Comparison of ENCODE assay signal across 8 cellular contexts in the genomic region with DNA sequence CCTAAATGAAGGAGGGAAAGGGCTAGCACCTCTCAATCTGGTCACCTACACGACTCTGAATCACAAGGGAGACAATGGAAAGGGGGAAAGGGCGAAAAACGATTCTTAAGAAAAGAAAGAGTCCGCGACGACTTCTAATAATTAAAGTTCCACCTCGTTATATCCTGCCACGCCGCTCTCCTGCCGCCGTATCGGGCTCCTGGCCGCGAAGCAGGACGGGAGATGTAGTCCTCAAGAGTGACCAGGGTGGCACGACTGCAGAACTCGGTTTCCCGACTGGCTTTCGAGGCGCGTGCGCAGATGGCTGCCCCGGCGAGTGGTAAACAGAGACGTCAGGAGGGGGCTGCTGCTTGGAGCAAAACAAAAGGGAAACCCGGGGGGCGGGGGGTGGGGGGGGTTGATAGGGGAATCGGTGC. TPM values are rescaled to one million over a fixed set of nuclear protein-coding genes. Genes with fewer than 3 reads are reported as not detected.
DNase-seq lines count a peak whose midpoint lies in the region; ATAC-seq, FAIRE-seq and TF ChIP-seq lines count a peak whose summit lies in the region.

A gene with protein sequence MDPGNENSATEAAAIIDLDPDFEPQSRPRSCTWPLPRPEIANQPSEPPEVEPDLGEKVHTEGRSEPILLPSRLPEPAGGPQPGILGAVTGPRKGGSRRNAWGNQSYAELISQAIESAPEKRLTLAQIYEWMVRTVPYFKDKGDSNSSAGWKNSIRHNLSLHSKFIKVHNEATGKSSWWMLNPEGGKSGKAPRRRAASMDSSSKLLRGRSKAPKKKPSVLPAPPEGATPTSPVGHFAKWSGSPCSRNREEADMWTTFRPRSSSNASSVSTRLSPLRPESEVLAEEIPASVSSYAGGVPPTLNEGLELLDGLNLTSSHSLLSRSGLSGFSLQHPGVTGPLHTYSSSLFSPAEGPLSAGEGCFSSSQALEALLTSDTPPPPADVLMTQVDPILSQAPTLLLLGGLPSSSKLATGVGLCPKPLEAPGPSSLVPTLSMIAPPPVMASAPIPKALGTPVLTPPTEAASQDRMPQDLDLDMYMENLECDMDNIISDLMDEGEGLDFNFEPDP (plus strand): TSS at position 297 of the 416 bp plus-strand sequence. CDS start 678 bp downstream, outside the sequence.

- no peak for DNase-seq in AG04449 (ENCODE audit: low read depth, low spot score)
- peak; percentile 91 for DNase-seq in NCI-H345 (lab: John Stamatoyannopoulos, UW)
- DNase-seq in activated CD4-positive, CD25-positive, alpha-beta regulatory T cell (lab: John Stamatoyannopoulos, UW): peak; percentile 56 to 72 (median 68)
- DNase-seq in central memory CD4-positive, alpha-beta T cell: peak; percentile 87
- DNase-seq in kidney: peak; percentile 95
- DNase-seq in stimulated activated CD4-positive, alpha-beta T cell treated with anti-CD3 and anti-CD28 coated beads, Interleukin-15, amount 100 ng/mL, for 1 hour (ENCODE audit: low read depth in 1 of 2, low spot score in 1 of 2): peak; percentile 70 to 76

- peak within 1 kb of the TSS; percentile 48 to 71 for H3K9ac ChIP-seq in kidney (ENCODE audit: low read length in 2 of 2)

- CTCF ChIA-PET in AG04449 (lab: Yijun Ruan, JAX): interaction anchor here (0.7 to 1.3 kb wide), 2 partner anchors 9 to 11 kb away, joined by 3 read pairs; no protein-coding TSS in a partner anchor

- intact Hi-C loops in kidney (cut with DNase I): no loop called here

- peak; percentile 83 for ATAC-seq in GM18909 (IDR thresholded peaks at IDR 0.05; ENCODE audit: poor library complexity, unreplicated experiment)
- peak; percentile 86 for ATAC-seq in HG03196 (IDR thresholded peaks at IDR 0.05; ENCODE audit: unreplicated experiment)

- no peaks in the 10 kb centered on the region for H3K9me3 ChIP-seq in kidney (ENCODE audit: control insufficient read depth in 1 of 2, low read length in 2 of 2)

- peaks cover 0 to 2% of the 10 kb centered on the region in 2 donors for H3K4me1 ChIP-seq in kidney (ENCODE audit: control insufficient read depth in 1 of 2, insufficient read depth in 1 of 2, low read depth in 1 of 2, low read length in 2 of 2)

- peak within 1 kb of the TSS; percentile 64 for H3K4me3 ChIP-seq in AG04449 (ENCODE audit: low read depth, low read length)
- peak within 1 kb of the TSS; percentile 79 to 90 for H3K4me3 ChIP-seq in kidney (ENCODE audit: low read length in 2 of 2)

- no peak for TF ChIP-seq CTCF in AG04449 (IDR thresholded peaks at IDR 0.05; ENCODE audit: insufficient read depth, low read length, missing control alignments)
- no peak for TF ChIP-seq CTCF in kidney (IDR thresholded peaks at IDR 0.05; ENCODE audit: borderline replicate concordance, extremely low read depth, insufficient read depth)

- H3K36me3 ChIP-seq in kidney (ENCODE audit: control insufficient read depth in 1 of 2, insufficient read depth in 2 of 2, low read length in 2 of 2): no peaks in the 10 kb centered on the region

- FAIRE-seq in kidney (lab: Jason Lieb, UNC): no peak

- POLR2A ChIA-PET in AG04449 (lab: Yijun Ruan, JAX): no interaction called here

- H3K27ac ChIP-seq in kidney (ENCODE audit: low read depth in 2 of 2, low read length in 2 of 2): peak within 1 kb of the TSS in 1 of 2 donors; percentile 37

RNA-seq across cellular contexts. Expression of the gene that starts here (rescaled TPM):
- total RNA-seq in kidney: 18.6 TPM
- 13.1 TPM for polyA plus RNA-seq in kidney (ENCODE audit: insufficient read depth, low read depth, low replicate concordance)
